ENCODE assay signal across 1 cellular context in genomic region chr10:127207081-127207480, GRCh38.
TF ChIP-seq lines count a peak whose summit lies in the region.

No MANE protein-coding gene starts in this region.

TF ChIP-seq in GM23338, 12 proteins besides CTCF, POLR2A, EP300 and RAD21 (continued from another document):
- TF ChIP-seq REST (IDR thresholded peaks at IDR 0.05; ENCODE audit: unreplicated experiment) = no peak
- TF ChIP-seq ZNF331 (CRISPR knock-in tag; IDR thresholded peaks at IDR 0.05; ENCODE audit: low read depth) = no peak
- no peak for TF ChIP-seq EZH2phosphoT487 (IDR thresholded peaks at IDR 0.05; ENCODE audit: unreplicated experiment)
